ENCODE assay signal across 13 cellular contexts in the genomic region with DNA sequence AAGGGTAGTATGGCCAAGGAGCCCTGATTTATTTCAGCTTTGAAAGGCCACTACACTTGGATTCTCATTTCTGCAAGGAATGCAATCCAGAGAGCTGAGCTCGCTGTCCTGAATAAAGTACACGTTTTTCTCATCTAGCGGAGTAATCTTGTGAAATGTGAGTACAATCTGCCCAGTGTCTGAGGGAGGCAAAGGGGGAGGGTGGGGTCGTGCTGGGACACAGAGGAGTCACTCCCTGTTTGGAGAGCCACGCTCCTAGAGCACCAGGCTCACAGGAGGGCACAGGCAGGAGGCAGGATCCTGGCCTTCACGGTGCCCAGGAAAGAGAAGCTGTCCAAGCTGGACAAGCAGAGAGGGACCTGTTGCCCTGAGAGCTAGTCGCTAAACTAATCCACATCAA. TPM values are rescaled to one million over a fixed set of nuclear protein-coding genes. Genes with fewer than 3 reads are reported as not detected.
DNase-seq lines count a peak whose midpoint lies in the region; ATAC-seq and TF ChIP-seq lines count a peak whose summit lies in the region.
"Had no signal": no experiment of that assay in that cellular context is flagged by ENCODE, and none has a peak within 500 bp of the region (broad histone marks: within the 10 kb centered on the region; RNA-seq: fewer than 3 reads in every experiment).

No MANE protein-coding gene starts in this region.

- peaks cover 0 to 11% (median 0%) of the 10 kb centered on the region in 11 experiments; a peak in 3 of 22 replicates for H3K36me3 ChIP-seq in BLaER1 treated with 17β-estradiol and CSF1 and Interleukin-3, amounts not matched to agents 10 nM and 100 nM
- no peaks in the 10 kb centered on the region for H3K36me3 ChIP-seq in heart right ventricle
- H3K36me3 ChIP-seq: BE2C, cardiac muscle cell had no signal

- H3K27ac Mint-ChIP-seq in WTC11 = peak overlapping the region; percentile 16; the same call in 1 of the 2 replicates

- H3K4me3 Mint-ChIP-seq in WTC11 = no peak overlapping the region

- no peaks in the 10 kb centered on the region for H4K20me1 ChIP-seq in BLaER1 treated with 17β-estradiol and CSF1 and Interleukin-3, amounts not matched to agents 10 nM and 100 nM

- POLR2A ChIA-PET in WTC11 (lab: Charles Lee) = interaction anchor here (0.6 kb wide), 1 partner anchor 40 kb away, joined by 6 read pairs; no protein-coding TSS in a partner anchor

- CTCF ChIA-PET in WTC11 (lab: Charles Lee) = interaction anchor here (0.6 to 1.1 kb wide), 2 partner anchors 140 to 475 kb away, joined by 3 to 4 read pairs; no protein-coding TSS in a partner anchor

- H3K36me3 Mint-ChIP-seq in WTC11 = peaks cover 6% of the 10 kb centered on the region

- H3K4me3 ChIP-seq in BLaER1 treated with 17β-estradiol and CSF1 and Interleukin-3, amounts not matched to agents 10 nM and 100 nM = no peak overlapping the region
- H3K4me3 ChIP-seq in heart right ventricle = no peak overlapping the region
- H3K4me3 ChIP-seq: cardiac muscle cell had no signal

- H3K27me3 ChIP-seq in BLaER1 treated with 17β-estradiol and CSF1 and Interleukin-3, amounts not matched to agents 10 nM and 100 nM = no peaks in the 10 kb centered on the region
- H3K27me3 ChIP-seq in heart right ventricle = no peaks in the 10 kb centered on the region
- H3K27me3 ChIP-seq: BE2C, cardiac muscle cell had no signal

- peaks cover 6% of the 10 kb centered on the region for H3K9me3 Mint-ChIP-seq in WTC11

- ATAC-seq in WTC11 (no peak), heart right ventricle (peak; percentile 29 to 80 (median 58))

- peak overlapping the region in 4 of 11 experiments; percentile 0 to 45 (median 8); a peak in 4 of 22 replicates for H3K27ac ChIP-seq in BLaER1 treated with 17β-estradiol and CSF1 and Interleukin-3, amounts not matched to agents 10 nM and 100 nM
- H3K27ac ChIP-seq in heart right ventricle = peak overlapping the region in 2 of 10 donors; percentile 9 to 12
- H3K27ac ChIP-seq: cardiac muscle cell had no signal

- 43 to 46% methylated on average over 7 of the region's 7 CpGs for WGBS in heart right ventricle, 2 donors

- intact Hi-C loops in heart right ventricle (cut with DNase I) = loop anchor here in 1 of 10 donors (10.0 kb wide), 1 partner anchor 52 kb away; the partner anchor contains the start of genes IFNK and MOB3B

- TF ChIP-seq CTCF in WTC11 (IDR thresholded peaks at IDR 0.05) = no peak
- no peak for TF ChIP-seq CTCF in heart right ventricle (IDR thresholded peaks at IDR 0.05)

- H3K9me3 ChIP-seq in BLaER1 treated with 17β-estradiol and CSF1 and Interleukin-3, amounts not matched to agents 10 nM and 100 nM (replicated peaks in 1 of 11) = peaks cover 1 to 16% (median 7%) of the 10 kb centered on the region in 11 experiments; a peak in 18 of 22 replicates
- H3K9me3 ChIP-seq in heart right ventricle = peaks cover 0 to 9% (median 0%) of the 10 kb centered on the region in 11 donors
- H3K9me3 ChIP-seq: BE2C had no signal

- no peaks in the 10 kb centered on the region for H3K27me3 Mint-ChIP-seq in WTC11 (ENCODE audit: low read depth)

- no peak overlapping the region for H3K9ac ChIP-seq in BLaER1 treated with 17β-estradiol and CSF1 and Interleukin-3, amounts not matched to agents 10 nM and 100 nM

- H3K4me1 ChIP-seq in BLaER1 treated with 17β-estradiol and CSF1 and Interleukin-3, amounts not matched to agents 10 nM and 100 nM = peaks cover 57 to 89% (median 67%) of the 10 kb centered on the region in 10 experiments
- H3K4me1 ChIP-seq in heart right ventricle = peaks cover 0 to 49% (median 25%) of the 10 kb centered on the region in 9 donors
- H3K4me1 ChIP-seq: BE2C had no signal

- peak overlapping the region; percentile 56 to 81 (median 71); a peak in 21 of 22 replicates for H3K4me2 ChIP-seq in BLaER1 treated with 17β-estradiol and CSF1 and Interleukin-3, amounts not matched to agents 10 nM and 100 nM

- DNase-seq in WTC11 (ENCODE audit: low spot score) (no peak), heart right ventricle (peak in 1 of 2 donors; percentile 21), pons (ENCODE audit: low spot score) (peak; percentile 78), NCI-H1092 (lab: John Stamatoyannopoulos, UW) (no peak), NCI-H1436 treated with DMSO at 0.1 percent for 48 hours (lab: John Stamatoyannopoulos, UW) (no peak), NOMO-1 treated with dmso at 0.1 percent for 144 hours (lab: John Stamatoyannopoulos, UW; ENCODE audit: unreplicated experiment) (no peak)
- no peak for DNase-seq in activated CD4-positive, CD25-positive, alpha-beta regulatory T cell (lab: John Stamatoyannopoulos, UW)
- DNase-seq: BE2C, NCI-H1105, retina had no signal

- peaks cover 46% of the 10 kb centered on the region for H3K4me1 Mint-ChIP-seq in WTC11

TF ChIP-seq in WTC11, 78 proteins besides CTCF, POLR2A, EP300 and RAD21 (continues in another document):
- no peak for TF ChIP-seq ZNF532 (CRISPR knock-in tag; IDR thresholded peaks at IDR 0.05; ENCODE audit: borderline replicate concordance)
- TF ChIP-seq ZNF671 (CRISPR knock-in tag; IDR thresholded peaks at IDR 0.05) = no peak
- TF ChIP-seq, protein P1, sequence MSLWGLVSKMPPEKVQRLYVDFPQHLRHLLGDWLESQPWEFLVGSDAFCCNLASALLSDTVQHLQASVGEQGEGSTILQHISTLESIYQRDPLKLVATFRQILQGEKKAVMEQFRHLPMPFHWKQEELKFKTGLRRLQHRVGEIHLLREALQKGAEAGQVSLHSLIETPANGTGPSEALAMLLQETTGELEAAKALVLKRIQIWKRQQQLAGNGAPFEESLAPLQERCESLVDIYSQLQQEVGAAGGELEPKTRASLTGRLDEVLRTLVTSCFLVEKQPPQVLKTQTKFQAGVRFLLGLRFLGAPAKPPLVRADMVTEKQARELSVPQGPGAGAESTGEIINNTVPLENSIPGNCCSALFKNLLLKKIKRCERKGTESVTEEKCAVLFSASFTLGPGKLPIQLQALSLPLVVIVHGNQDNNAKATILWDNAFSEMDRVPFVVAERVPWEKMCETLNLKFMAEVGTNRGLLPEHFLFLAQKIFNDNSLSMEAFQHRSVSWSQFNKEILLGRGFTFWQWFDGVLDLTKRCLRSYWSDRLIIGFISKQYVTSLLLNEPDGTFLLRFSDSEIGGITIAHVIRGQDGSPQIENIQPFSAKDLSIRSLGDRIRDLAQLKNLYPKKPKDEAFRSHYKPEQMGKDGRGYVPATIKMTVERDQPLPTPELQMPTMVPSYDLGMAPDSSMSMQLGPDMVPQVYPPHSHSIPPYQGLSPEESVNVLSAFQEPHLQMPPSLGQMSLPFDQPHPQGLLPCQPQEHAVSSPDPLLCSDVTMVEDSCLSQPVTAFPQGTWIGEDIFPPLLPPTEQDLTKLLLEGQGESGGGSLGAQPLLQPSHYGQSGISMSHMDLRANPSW (CRISPR knock-in tag; conservative IDR thresholded peaks at IDR 0.05; ENCODE audit: low read depth) = no peak
- no peak for TF ChIP-seq JAZF1 (CRISPR knock-in tag; IDR thresholded peaks at IDR 0.05)

RNA-seq across cellular contexts. Expression of gene IFNK, which starts 51.0 kb away (rescaled TPM):
- total RNA-seq in WTC11 (2021) = not detected in 3 replicates
- not detected for total RNA-seq in heart right ventricle
- not detected for polyA plus RNA-seq in heart right ventricle
- total RNA-seq: activated CD8-positive, alpha-beta memory T cell treated with anti-CD3 and anti-CD28 coated beads for 36 hours; cardiac muscle cell had no signal
- polyA plus RNA-seq: cardiac muscle cell had no signal

RNA-seq across cellular contexts. Expression of gene MOB3B, which starts 56.5 kb away (rescaled TPM):
- total RNA-seq in WTC11 (2021) (18.9 to 25.1 TPM (median 20.9 TPM) in 3 replicates), heart right ventricle (1 to 10 TPM in 9 of 10 donors, under 1 TPM in 1; 0.86 to 2.3 (median 1.4) TPM)
- under 1 TPM; 0.39 to 0.95 TPM for polyA plus RNA-seq in heart right ventricle
